Comparison of ENCODE assay signal across 23 cellular contexts in genomic region chr1:80053613-80054012, GRCh38.
"Had no signal": no experiment of that assay in that cellular context is flagged by ENCODE, and none has a peak within 500 bp of the region (broad histone marks: within the 10 kb centered on the region; RNA-seq: fewer than 3 reads in every experiment).

No MANE protein-coding gene starts in this region.

- H3K9me3 ChIP-seq: body of pancreas, ovary, psoas muscle, suprapubic skin, tibial artery had no signal

- H3K4me1 ChIP-seq: body of pancreas, heart left ventricle, left lung, psoas muscle, suprapubic skin, tibial artery had no signal

- ATAC-seq: activated CD4-positive, alpha-beta T cell treated with anti-CD3 and anti-CD28 coated beads for 36 hours; activated naive CD4-positive, alpha-beta T cell treated with anti-CD3 and anti-CD28 coated beads, Interleukin-2, amount 50 U/mL, for 72 hours; activated T-cell treated with anti-CD3 and anti-CD28 coated beads, Interleukin-2, amount 50 U/mL, for 72 hours; body of pancreas; psoas muscle had no signal

- H3K27ac ChIP-seq: body of pancreas, cardiac muscle cell, heart left ventricle, left lung, neutrophil, ovary, psoas muscle, suprapubic skin, tibial artery had no signal

- DNase-seq: activated CD4-positive, alpha-beta T cell treated with anti-CD3 and anti-CD28 coated beads for 36 hours; activated CD4-positive, CD25-positive, alpha-beta regulatory T cell; activated naive CD4-positive, alpha-beta T cell; activated T-cell treated with anti-CD3 and anti-CD28 coated beads for 4 hours; activated T-cell treated with anti-CD3 and anti-CD28 coated beads, Interleukin-2, amount 50 U/mL, for 72 hours; heart left ventricle; hypothalamus; immature natural killer cell; left lung; ovary; psoas muscle; stimulated activated CD4-positive, alpha-beta T cell treated with anti-CD3 and anti-CD28 coated beads, Interleukin-15, amount 100 ng/mL, for 24 hours; stimulated activated CD4-positive, alpha-beta T cell treated with anti-CD3 and anti-CD28 coated beads, Interleukin-2, amount 100 ng/mL, for 24 hours; stimulated activated naive CD4-positive, alpha-beta T cell had no signal

- H3K4me3 ChIP-seq: body of pancreas, cardiac muscle cell, heart left ventricle, left lung, lung, ovary, psoas muscle, suprapubic skin, tibial artery had no signal

- FAIRE-seq: endothelial cell of umbilical vein had no signal

- H3K27me3 ChIP-seq: body of pancreas, cardiac muscle cell, foreskin keratinocyte, heart left ventricle, left lung, neutrophil, ovary, suprapubic skin, tibial artery had no signal

- H3K36me3 ChIP-seq: cardiac muscle cell, heart left ventricle, left lung, neutrophil, ovary, suprapubic skin, tibial artery had no signal
